ENCODE assay signal across 12 cellular contexts in the genomic region with DNA sequence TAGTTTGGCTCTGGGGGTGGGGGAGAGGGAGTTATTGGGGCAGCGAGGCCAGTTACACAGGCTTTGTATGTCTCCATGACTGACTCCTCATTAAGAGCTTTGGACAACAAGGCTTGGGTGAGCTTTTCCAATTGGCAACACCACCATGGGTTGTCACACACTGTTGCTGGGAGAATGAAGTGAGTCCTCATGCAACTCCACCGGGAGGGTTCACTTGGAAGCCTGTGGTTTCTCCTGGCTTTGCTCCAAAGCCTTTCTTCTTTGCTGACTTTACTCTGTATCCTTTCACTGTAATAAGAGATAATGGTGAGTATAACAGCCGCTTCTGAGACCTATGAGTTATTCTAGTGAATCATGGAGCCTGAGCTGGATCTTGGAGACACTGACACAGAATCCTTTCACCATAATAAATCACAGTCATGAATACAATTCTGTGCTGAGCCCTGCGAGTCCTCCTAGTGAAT. TPM values are rescaled to one million over a fixed set of nuclear protein-coding genes. Genes with fewer than 3 reads are reported as not detected.
DNase-seq lines count a peak whose midpoint lies in the region; ATAC-seq, FAIRE-seq and TF ChIP-seq lines count a peak whose summit lies in the region.
"Had no signal": no experiment of that assay in that cellular context is flagged by ENCODE, and none has a peak within 500 bp of the region (broad histone marks: within the 10 kb centered on the region; RNA-seq: fewer than 3 reads in every experiment).

No MANE protein-coding gene starts in this region.

- H3K27me3 Mint-ChIP-seq in astrocyte (ENCODE audit: low read depth, unreplicated experiment): peaks cover 29% of the 10 kb centered on the region

- H3K4me3 ChIP-seq in astrocyte (ENCODE audit: insufficient read depth, low read depth, low read length) (no peak overlapping the region), hepatocyte (no peak overlapping the region)

- no peaks in the 10 kb centered on the region for H3K36me3 ChIP-seq in astrocyte (ENCODE audit: insufficient read depth, low read length)
- no peaks in the 10 kb centered on the region for H3K36me3 ChIP-seq in hepatocyte (replicated peaks; ENCODE audit: insufficient read depth, low read depth)

- H3K9ac ChIP-seq in astrocyte (ENCODE audit: low read length): no peak overlapping the region

- H3K4me1 ChIP-seq in astrocyte (ENCODE audit: insufficient read depth, low read length): peaks cover 21% of the 10 kb centered on the region
- no peaks in the 10 kb centered on the region for H3K4me1 ChIP-seq in hepatocyte (ENCODE audit: insufficient read depth)

- no peak overlapping the region for H3K27ac Mint-ChIP-seq in astrocyte (ENCODE audit: unreplicated experiment)
- H3K27ac Mint-ChIP-seq: activated naive CD4-positive, alpha-beta T cell treated with anti-CD3 and anti-CD28 coated beads for 36 hours had no signal

- H3K9me2 ChIP-seq in hepatocyte (replicated peaks; ENCODE audit: insufficient read depth): no peaks in the 10 kb centered on the region

- no peak overlapping the region for H2AFZ ChIP-seq in astrocyte (ENCODE audit: low read depth, low read length)
- no peak overlapping the region for H2AFZ ChIP-seq in hepatocyte

- H3K4me2 ChIP-seq in astrocyte (ENCODE audit: low read length) (peak overlapping the region; percentile 63), hepatocyte (no peak overlapping the region)

- TF ChIP-seq CTCF in astrocyte (IDR thresholded peaks at IDR 0.05; ENCODE audit: insufficient read depth, low read depth, low read length) (no peak), hepatocyte (IDR thresholded peaks at IDR 0.05; ENCODE audit: poor library complexity) (no peak)

- peaks cover 28% of the 10 kb centered on the region for H3K4me1 Mint-ChIP-seq in astrocyte (ENCODE audit: low read depth, unreplicated experiment)

- no peaks in the 10 kb centered on the region for H3K36me3 Mint-ChIP-seq in astrocyte (ENCODE audit: low read depth, unreplicated experiment)

- peaks cover 6% of the 10 kb centered on the region for H4K20me1 ChIP-seq in astrocyte (ENCODE audit: insufficient read depth, low read length)
- no peaks in the 10 kb centered on the region for H4K20me1 ChIP-seq in hepatocyte (ENCODE audit: insufficient read depth, poor library complexity, severe bottlenecking)

- H3K27ac ChIP-seq in astrocyte (ENCODE audit: low read depth, low read length) (no peak overlapping the region), hepatocyte (no peak overlapping the region)

- H3K9me3 Mint-ChIP-seq in astrocyte (ENCODE audit: unreplicated experiment): no peaks in the 10 kb centered on the region
- H3K9me3 Mint-ChIP-seq: activated naive CD4-positive, alpha-beta T cell treated with anti-CD3 and anti-CD28 coated beads for 36 hours had no signal

- H3K9me3 ChIP-seq in astrocyte (ENCODE audit: insufficient read depth, low read depth, low read length) (no peaks in the 10 kb centered on the region), hepatocyte (ENCODE audit: low read depth) (no peaks in the 10 kb centered on the region)

- peak; percentile 44 to 55 for ATAC-seq in left cardiac atrium

- H3K79me2 ChIP-seq in astrocyte (ENCODE audit: insufficient read depth, low read length) (no peaks in the 10 kb centered on the region), hepatocyte (no peaks in the 10 kb centered on the region)

- H3K4me3 Mint-ChIP-seq in astrocyte (ENCODE audit: unreplicated experiment): no peak overlapping the region
- H3K4me3 Mint-ChIP-seq: activated naive CD4-positive, alpha-beta T cell treated with anti-CD3 and anti-CD28 coated beads for 36 hours had no signal

- intact Hi-C loops in left cardiac atrium (cut with DNase I): no loop called here
- intact Hi-C loops in cardiac septum (cut with DNase I): no loop called here

- no peaks in the 10 kb centered on the region for H3K27me3 ChIP-seq in astrocyte (ENCODE audit: insufficient read depth, low read length)
- H3K27me3 ChIP-seq in hepatocyte: peaks cover 31% of the 10 kb centered on the region

- FAIRE-seq in astrocyte (lab: Jason Lieb, UNC): peak; percentile 97

- WGBS in hepatocyte (ENCODE audit: low lambda C conversion rate, missing lambda C conversion rate): 77% methylated on average over 4 of the region's 4 CpGs

- DNase-seq in left cardiac atrium: no peak
- no peak for DNase-seq in cardiac septum (ENCODE audit: low spot score)
- peak; percentile 94 for DNase-seq in astrocyte (ENCODE audit: low read depth)
- peak; percentile 42 for DNase-seq in hepatocyte (ENCODE audit: low spot score)
- no peak for DNase-seq in NCI-H748 (lab: John Stamatoyannopoulos, UW; ENCODE audit: unreplicated experiment)
- no peak for DNase-seq in COLO668 (lab: John Stamatoyannopoulos, UW; ENCODE audit: unreplicated experiment)
- no peak for DNase-seq in NCI-H82 (lab: John Stamatoyannopoulos, UW)
- no peak for DNase-seq in effector CD8-positive, alpha-beta T cell (lab: John Stamatoyannopoulos, UW)
- DNase-seq: activated CD4-positive, alpha-beta T cell treated with anti-CD3 and anti-CD28 coated beads, Interleukin-2, amount 50 U/mL, for 48 hours; activated naive CD4-positive, alpha-beta T cell treated with anti-CD3 and anti-CD28 coated beads for 36 hours; NCI-H1105; right cardiac atrium had no signal

RNA-seq across cellular contexts. Expression of gene EIF3F, which starts 24.9 kb away (rescaled TPM):
- total RNA-seq in left cardiac atrium (100 to 1,000 TPM; 141 to 142 TPM), cardiac septum (123 TPM), astrocyte (243 and 260 TPM in 2 replicates), hepatocyte (172 and 201 TPM in 2 replicates)
- 132 and 137 TPM in 2 replicates for polyA plus RNA-seq in hepatocyte

RNA-seq across cellular contexts. Expression of gene NLRP10, which starts 46.8 kb away (rescaled TPM):
- total RNA-seq in left cardiac atrium (not detected), cardiac septum (not detected), astrocyte (2.5 and 3.1 TPM in 2 replicates), hepatocyte (1.1 TPM in 1 of 2 replicates, not detected in the other)
- not detected in 2 replicates for polyA plus RNA-seq in hepatocyte
- total RNA-seq: activated naive CD4-positive, alpha-beta T cell treated with anti-CD3 and anti-CD28 coated beads for 36 hours; right cardiac atrium had no signal
- polyA plus RNA-seq: right cardiac atrium had no signal

Comparison
In these comparisons a context has a peak if more than half of its experiments do, and no peak if none do; other contexts are left out.
1. DNase-seq: peak in astrocyte (single experiment) and hepatocyte (single experiment); none in left cardiac atrium (single experiment), cardiac septum (single experiment), NCI-H748 (single experiment), COLO668 (single experiment), NCI-H82 (single experiment) and effector CD8-positive, alpha-beta T cell (single experiment).